Comparison of ENCODE assay signal across 2 cellular contexts in the genomic region with DNA sequence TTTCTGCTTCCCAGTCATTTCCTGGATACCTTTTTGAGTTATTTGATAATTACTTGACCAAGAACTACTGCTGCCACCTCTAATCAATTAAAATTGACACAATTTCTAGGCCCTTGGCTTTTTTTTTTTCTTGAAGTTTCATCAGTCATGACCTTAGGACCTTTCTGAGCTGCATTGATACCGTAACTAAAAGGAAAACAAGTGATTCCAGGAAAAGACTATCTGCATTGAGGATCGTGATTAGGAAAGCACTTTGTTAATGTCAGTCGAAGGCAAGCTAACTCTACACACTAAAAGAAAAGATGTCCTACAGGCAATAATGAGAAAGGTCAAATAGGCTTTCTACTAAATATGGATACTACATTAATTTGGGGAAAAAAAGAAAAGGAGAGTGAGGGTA.
TF ChIP-seq lines count a peak whose summit lies in the region.

No MANE protein-coding gene starts in this region.

TF ChIP-seq in liver, 16 proteins besides CTCF, POLR2A, EP300 and RAD21 (continued from another document):
- TF ChIP-seq REST (IDR thresholded peaks at IDR 0.05) (no peak), JUND (IDR thresholded peaks at IDR 0.05) (no peak), MAX (IDR thresholded peaks at IDR 0.05) (no peak), EGR1 (IDR thresholded peaks at IDR 0.05; ENCODE audit: low read depth in 2 of 2) (no peak), TAF1 (conservative IDR thresholded peaks at IDR 0.05) (no peak), SP1 (IDR thresholded peaks at IDR 0.05) (no peak), ZBTB33 (IDR thresholded peaks at IDR 0.05) (no peak), GABPA (IDR thresholded peaks at IDR 0.05 in 1 of 2, conservative IDR thresholded peaks at IDR 0.05 in 1 of 2) (no peak), NR2F2 (IDR thresholded peaks at IDR 0.05) (peak; percentile 40), FOXA1 (IDR thresholded peaks at IDR 0.05) (no peak)
TF ChIP-seq in liver: peak in this region for 3.

TF ChIP-seq in HepG2, 621 proteins besides CTCF, POLR2A, EP300 and RAD21 (continued from another document):
- TF ChIP-seq, protein P1, sequence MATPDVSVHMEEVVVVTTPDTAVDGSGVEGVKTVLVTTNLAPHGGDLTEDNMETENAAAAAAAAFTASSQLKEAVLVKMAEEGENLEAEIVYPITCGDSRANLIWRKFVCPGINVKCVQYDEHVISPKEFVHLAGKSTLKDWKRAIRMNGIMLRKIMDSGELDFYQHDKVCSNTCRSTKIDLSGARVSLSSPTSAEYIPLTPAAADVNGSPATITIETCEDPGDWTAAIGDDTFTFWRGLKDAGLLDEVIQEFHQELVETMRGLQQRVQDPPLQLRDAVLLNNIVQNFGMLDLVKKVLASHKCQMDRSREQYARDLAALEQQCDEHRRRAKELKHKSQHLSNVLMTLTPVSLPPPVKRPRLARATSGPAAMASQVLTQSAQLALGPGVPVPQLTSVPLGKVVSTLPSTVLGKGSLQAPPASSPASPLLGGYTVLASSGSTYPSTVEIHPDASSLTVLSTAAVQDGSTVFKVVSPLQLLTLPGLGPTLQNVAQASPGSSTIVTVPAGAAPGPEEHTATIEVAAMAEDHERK (CRISPR knock-in tag; IDR thresholded peaks at IDR 0.05; ENCODE audit: low read depth): no peak
- TF ChIP-seq ZNF24 (IDR thresholded peaks at IDR 0.05): no peak
